In genomic region chr10:114303556-114303955, GRCh38 we compare ENCODE assay signal across 12 cellular contexts.
A peak's percentile ranks its signal among the peaks of the same experiment; 100 is the strongest.
DNase-seq lines count a peak whose midpoint lies in the region; ATAC-seq and TF ChIP-seq lines count a peak whose summit lies in the region.
"Had no signal": no experiment of that assay in that cellular context is flagged by ENCODE, and none has a peak within 500 bp of the region (broad histone marks: within the 10 kb centered on the region; RNA-seq: fewer than 3 reads in every experiment).

No MANE protein-coding gene starts in this region.

- CTCF ChIA-PET in Caco-2 (lab: Charles Lee) = interaction anchor here (0.8 to 2.5 kb wide), 28 partner anchors 12 to 574 kb away, joined by 3 to 47 read pairs (median 5); partner anchors contain the start of genes AFAP1L2 and FHIP2A
- CTCF ChIA-PET in SK-N-SH (lab: Yijun Ruan, JAX) = interaction anchor here (0.5 to 4.2 kb wide), 93 partner anchors 8 to 826 kb away, joined by 3 to 87 read pairs (median 6); partner anchors contain the start of genes AFAP1L2, ATRNL1, CCDC186 and FHIP2A

- no peaks in the 10 kb centered on the region for H3K9me3 ChIP-seq in Caco-2
- no peaks in the 10 kb centered on the region for H3K9me3 ChIP-seq in SK-N-SH

- intact Hi-C loops in Caco-2 (cut with micrococcal nuclease; ENCODE audit: unreplicated experiment) = loop anchor here (10.0 kb wide), 1 partner anchor 821 kb away; no protein-coding TSS in a partner anchor

- peaks cover 10% of the 10 kb centered on the region for H3K4me1 Mint-ChIP-seq in Caco-2 (ENCODE audit: low read depth, unreplicated experiment)
- peaks cover 9 to 14% (median 11%) of the 10 kb centered on the region in 4 donors for H3K4me1 Mint-ChIP-seq in naive thymus-derived CD8-positive, alpha-beta T cell

- H3F3A ChIP-seq in SK-N-SH (replicated peaks; ENCODE audit: insufficient read depth) = no peaks in the 10 kb centered on the region

- H3K79me2 ChIP-seq in SK-N-SH (ENCODE audit: insufficient read depth) = no peaks in the 10 kb centered on the region

- H4K20me1 ChIP-seq in SK-N-SH (ENCODE audit: insufficient read depth) = no peaks in the 10 kb centered on the region

- no peaks in the 10 kb centered on the region for H3K36me3 Mint-ChIP-seq in Caco-2 (ENCODE audit: insufficient read depth, unreplicated experiment)
- peaks cover 0 to 22% (median 17%) of the 10 kb centered on the region in 3 donors for H3K36me3 Mint-ChIP-seq in naive thymus-derived CD8-positive, alpha-beta T cell

- no peak overlapping the region for H3K4me3 ChIP-seq in Caco-2 (ENCODE audit: low read depth, low read length)
- no peak overlapping the region for H3K4me3 ChIP-seq in SK-N-SH (ENCODE audit: low read depth in 2 of 2, low read length in 1 of 2)
- H3K4me3 ChIP-seq: lung had no signal

- H3K27me3 Mint-ChIP-seq in Caco-2 (ENCODE audit: insufficient read depth, unreplicated experiment) = no peaks in the 10 kb centered on the region
- no peaks in the 10 kb centered on the region for H3K27me3 Mint-ChIP-seq in naive thymus-derived CD8-positive, alpha-beta T cell

- H3K4me1 ChIP-seq in Caco-2 = peaks cover 4% of the 10 kb centered on the region; the same call in 1 of the 2 replicates
- peaks cover 0 to 11% of the 10 kb centered on the region in 2 experiments; a peak in 1 of 4 replicates for H3K4me1 ChIP-seq in SK-N-SH (ENCODE audit: control insufficient read depth in 1 of 2, insufficient read depth in 2 of 2, low read depth in 1 of 2, low read length in 1 of 2)

- H3K9me3 Mint-ChIP-seq in Caco-2 (ENCODE audit: unreplicated experiment) = no peaks in the 10 kb centered on the region
- H3K9me3 Mint-ChIP-seq in naive thymus-derived CD8-positive, alpha-beta T cell = no peaks in the 10 kb centered on the region

- no peaks in the 10 kb centered on the region for H3K9me2 ChIP-seq in SK-N-SH

- POLR2A ChIA-PET in Caco-2 (lab: Charles Lee) (no interaction called here), SK-N-SH (lab: Yijun Ruan, JAX) (interaction anchor here (0.9 to 1.7 kb wide), 3 partner anchors 64 to 242 kb away, joined by 3 to 4 read pairs (median 3); no protein-coding TSS in a partner anchor)
- POLR2A ChIA-PET in naive thymus-derived CD8-positive, alpha-beta T cell (lab: Charles Lee) = interaction anchor here (0.8 to 1.3 kb wide), 2 partner anchors 129 to 1629 kb away, joined by 3 to 4 read pairs; partner anchors contain the start of gene CCDC186

- H3K27me3 ChIP-seq in Caco-2 (replicated peaks; ENCODE audit: control insufficient read depth, insufficient read depth, low read length) (no peaks in the 10 kb centered on the region), SK-N-SH (ENCODE audit: insufficient read depth) (no peaks in the 10 kb centered on the region)

- no peak overlapping the region for H3K9ac ChIP-seq in SK-N-SH

- TF ChIP-seq RAD21 in SK-N-SH (IDR thresholded peaks at IDR 0.05; ENCODE audit: low read length) = no peak

- DNase-seq in Caco-2 (peak in 1 of 2 experiments; percentile 22), SK-N-SH (no peak), LoVo (ENCODE audit: low spot score) (no peak), globus pallidus (ENCODE audit: low spot score) (no peak)
- DNase-seq in naive thymus-derived CD8-positive, alpha-beta T cell = no peak
- no peak for DNase-seq in activated CD4-positive, alpha-beta T cell treated with anti-CD3 and anti-CD28 coated beads for 1 hour

- WGBS in SK-N-SH (ENCODE audit: low lambda C conversion rate) = 42% methylated on average over 9 of the region's 10 CpGs

- BruUV-seq in Caco-2 (replicated peaks; lab: Mats Ljungman, UMichigan) = no TSS peak

- peak overlapping the region; percentile 68 for H3K4me3 Mint-ChIP-seq in Caco-2 (ENCODE audit: unreplicated experiment)
- peak overlapping the region in 9 of 10 donors; percentile 83 to 95 (median 93) for H3K4me3 Mint-ChIP-seq in naive thymus-derived CD8-positive, alpha-beta T cell

- ATAC-seq in GM21528 (IDR thresholded peaks at IDR 0.05; ENCODE audit: low FRiP score, unreplicated experiment) (peak; percentile 3), HG03439 (IDR thresholded peaks at IDR 0.05; ENCODE audit: unreplicated experiment) (no peak)
- no peak for ATAC-seq in naive thymus-derived CD8-positive, alpha-beta T cell

- H3K27ac ChIP-seq in SK-N-SH (ENCODE audit: low read depth in 2 of 2, low read length in 1 of 2) = no peak overlapping the region
- H3K27ac ChIP-seq: epithelial cell of prostate, HL-60, SK-N-MC had no signal

- TF ChIP-seq CTCF in Caco-2 (IDR thresholded peaks at IDR 0.05; ENCODE audit: insufficient read depth in 1 of 2, low read depth in 1 of 2, low read length in 1 of 2, severe bottlenecking in 1 of 2, unreplicated experiment in 1 of 2) = no peak
- TF ChIP-seq CTCF in SK-N-SH (IDR thresholded peaks at IDR 0.05) = no peak

- H2AFZ ChIP-seq in SK-N-SH (ENCODE audit: low read depth) = no peak overlapping the region

- H3K36me3 ChIP-seq in Caco-2 (ENCODE audit: control insufficient read depth, insufficient read depth, low read length) (no peaks in the 10 kb centered on the region), SK-N-SH (replicated peaks in 1 of 2; ENCODE audit: control insufficient read depth in 1 of 2, insufficient read depth in 2 of 2, low read length in 1 of 2) (no peaks in the 10 kb centered on the region)

- H3K4me2 ChIP-seq in SK-N-SH = peak overlapping the region; percentile 89; the same call in 1 of the 2 replicates

- no peak for TF ChIP-seq EP300 in SK-N-SH (IDR thresholded peaks at IDR 0.05; ENCODE audit: borderline replicate concordance in 1 of 2, low read depth in 1 of 2, low read length in 1 of 2)

- peak overlapping the region; percentile 30 for H3K27ac Mint-ChIP-seq in Caco-2 (ENCODE audit: unreplicated experiment)
- peak overlapping the region in 4 of 10 donors; percentile 6 to 89 (median 80) for H3K27ac Mint-ChIP-seq in naive thymus-derived CD8-positive, alpha-beta T cell

TF ChIP-seq in SK-N-SH, 30 proteins besides CTCF, POLR2A, EP300 and RAD21:
- TF ChIP-seq NFIC (IDR thresholded peaks at IDR 0.05; ENCODE audit: borderline replicate concordance) (no peak), RXRA (IDR thresholded peaks at IDR 0.05; ENCODE audit: borderline replicate concordance, low read depth) (no peak), SIN3A (IDR thresholded peaks at IDR 0.05; ENCODE audit: borderline replicate concordance, low read depth, low read length) (no peak), POLR2AphosphoS5 (IDR thresholded peaks at IDR 0.05; ENCODE audit: low read depth, low read length) (no peak), USF2 (IDR thresholded peaks at IDR 0.05; ENCODE audit: borderline replicate concordance, low read depth, low read length) (no peak), PBX3 (IDR thresholded peaks at IDR 0.05) (no peak), NRF1 (IDR thresholded peaks at IDR 0.05; ENCODE audit: low read depth, low read length) (no peak), RCOR1 (IDR thresholded peaks at IDR 0.05; ENCODE audit: low read length) (no peak), YY1 (IDR thresholded peaks at IDR 0.05; ENCODE audit: low read depth) (no peak), TAF1 (IDR thresholded peaks at IDR 0.05; ENCODE audit: borderline replicate concordance, low read depth, low read length) (no peak), REST (IDR thresholded peaks at IDR 0.05; ENCODE audit: low read depth, low read length) (no peak)
- TF ChIP-seq, protein P1, sequence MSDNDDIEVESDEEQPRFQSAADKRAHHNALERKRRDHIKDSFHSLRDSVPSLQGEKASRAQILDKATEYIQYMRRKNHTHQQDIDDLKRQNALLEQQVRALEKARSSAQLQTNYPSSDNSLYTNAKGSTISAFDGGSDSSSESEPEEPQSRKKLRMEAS (IDR thresholded peaks at IDR 0.05; ENCODE audit: low read depth) = no peak
